1 cellular context compared by ENCODE assay signal in genomic region chr22:20981787-20982562, GRCh38.
A peak's percentile ranks its signal among the peaks of the same experiment; 100 is the strongest.
TF ChIP-seq lines count a peak whose summit lies in the region.

Gene LZTR1 (plus strand): TSS chr22:20982297. CDS start chr22:20982372, 75 bp downstream.

TF ChIP-seq in IMR-90, 13 proteins besides CTCF, POLR2A, EP300 and RAD21 (continued from another document):
- TF ChIP-seq MAFK (IDR thresholded peaks at IDR 0.05; ENCODE audit: low read depth, low read length): no peak
- TF ChIP-seq MXI1 (IDR thresholded peaks at IDR 0.05; ENCODE audit: borderline replicate concordance, low read depth, low read length): peak; percentile 83; the same call in 1 of the 2 replicates
- no peak for TF ChIP-seq FOS (IDR thresholded peaks at IDR 0.05; ENCODE audit: low read depth, low read length)
